ENCODE assay signal across 1 cellular context in genomic region chr1:214316597-214316996, GRCh38.
TF ChIP-seq lines count a peak whose summit lies in the region.

No MANE protein-coding gene starts in this region.

TF ChIP-seq in HEK293, 187 proteins besides CTCF, POLR2A, EP300 and RAD21 (continued from another document):
- TF ChIP-seq ZNF132 (tag by site-specific recombination; IDR thresholded peaks at IDR 0.05; ENCODE audit: borderline replicate concordance) (no peak), KLF17 (tag by site-specific recombination; IDR thresholded peaks at IDR 0.05) (no peak), ZSCAN30 (tag by site-specific recombination; IDR thresholded peaks at IDR 0.05) (no peak), INSM2 (tag by site-specific recombination; IDR thresholded peaks at IDR 0.05) (no peak), ZNF221 (tag by site-specific recombination; IDR thresholded peaks at IDR 0.05; ENCODE audit: borderline replicate concordance) (no peak), ZNF561 (tag by site-specific recombination; IDR thresholded peaks at IDR 0.05; ENCODE audit: borderline replicate concordance) (no peak)
- TF ChIP-seq, protein P1, sequence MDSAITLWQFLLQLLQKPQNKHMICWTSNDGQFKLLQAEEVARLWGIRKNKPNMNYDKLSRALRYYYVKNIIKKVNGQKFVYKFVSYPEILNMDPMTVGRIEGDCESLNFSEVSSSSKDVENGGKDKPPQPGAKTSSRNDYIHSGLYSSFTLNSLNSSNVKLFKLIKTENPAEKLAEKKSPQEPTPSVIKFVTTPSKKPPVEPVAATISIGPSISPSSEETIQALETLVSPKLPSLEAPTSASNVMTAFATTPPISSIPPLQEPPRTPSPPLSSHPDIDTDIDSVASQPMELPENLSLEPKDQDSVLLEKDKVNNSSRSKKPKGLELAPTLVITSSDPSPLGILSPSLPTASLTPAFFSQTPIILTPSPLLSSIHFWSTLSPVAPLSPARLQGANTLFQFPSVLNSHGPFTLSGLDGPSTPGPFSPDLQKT (IDR thresholded peaks at IDR 0.05; ENCODE audit: borderline replicate concordance, low read depth, low read length) = no peak
- TF ChIP-seq, protein P2, sequence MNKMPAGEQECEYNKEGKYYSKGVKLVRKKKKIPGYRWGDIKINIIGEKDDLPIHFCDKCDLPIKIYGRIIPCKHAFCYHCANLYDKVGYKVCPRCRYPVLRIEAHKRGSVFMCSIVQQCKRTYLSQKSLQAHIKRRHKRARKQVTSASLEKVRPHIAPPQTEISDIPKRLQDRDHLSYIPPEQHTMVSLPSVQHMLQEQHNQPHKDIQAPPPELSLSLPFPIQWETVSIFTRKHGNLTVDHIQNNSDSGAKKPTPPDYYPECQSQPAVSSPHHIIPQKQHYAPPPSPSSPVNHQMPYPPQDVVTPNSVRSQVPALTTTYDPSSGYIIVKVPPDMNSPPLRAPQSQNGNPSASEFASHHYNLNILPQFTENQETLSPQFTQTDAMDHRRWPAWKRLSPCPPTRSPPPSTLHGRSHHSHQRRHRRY (tag by site-specific recombination; IDR thresholded peaks at IDR 0.05) = no peak
